In genomic region chr2:232637832-232638231, GRCh38 we compare ENCODE assay signal across 13 cellular contexts. TPM values are rescaled to one million over a fixed set of nuclear protein-coding genes. Genes with fewer than 3 reads are reported as not detected.
"Had no signal": no experiment of that assay in that cellular context is flagged by ENCODE, and none has a peak within 500 bp of the region (broad histone marks: within the 10 kb centered on the region; RNA-seq: fewer than 3 reads in every experiment).

No MANE protein-coding gene starts in this region.

- H3K27ac ChIP-seq: adrenal gland, foreskin keratinocyte, left lung had no signal

- DNase-seq: activated B cell treated with CpG ODN at 0.5 μM for 24 hours; activated CD4-positive, alpha-beta T cell treated with anti-CD3 and anti-CD28 coated beads for 48 hours; activated CD8-positive, alpha-beta T cell treated with anti-CD3 and anti-CD28 coated beads for 36 hours; activated effector memory CD4-positive, alpha-beta T cell treated with anti-CD3 and anti-CD28 coated beads, Interleukin-2, amount 50 U/mL, for 16 hours; activated T-cell treated with anti-CD3 and anti-CD28 coated beads, Interleukin-2, amount 50 U/mL, for 48 hours; adrenal gland; central memory CD4-positive, alpha-beta T cell; effector memory CD4-positive, alpha-beta T cell; foreskin keratinocyte; natural killer cell had no signal

- H3K4me3 ChIP-seq: adrenal gland, left lung, smooth muscle cell had no signal

- H3K4me2 ChIP-seq: smooth muscle cell had no signal

- H3K36me3 ChIP-seq: adrenal gland, left lung had no signal

- H3K4me1 ChIP-seq: foreskin keratinocyte had no signal

- H3K9me3 ChIP-seq: adrenal gland, left lung had no signal

- ATAC-seq: activated CD8-positive, alpha-beta T cell treated with anti-CD3 and anti-CD28 coated beads for 36 hours; foreskin keratinocyte; left lung; natural killer cell; right cardiac atrium had no signal

RNA-seq across cellular contexts. Expression of gene EFHD1, which starts 4.4 kb away (rescaled TPM):
- total RNA-seq: activated B cell treated with CpG ODN at 0.5 μM for 24 hours, foreskin keratinocyte had no signal
- polyA plus RNA-seq: foreskin keratinocyte had no signal
